ENCODE assay signal across 1 cellular context in the genomic region with DNA sequence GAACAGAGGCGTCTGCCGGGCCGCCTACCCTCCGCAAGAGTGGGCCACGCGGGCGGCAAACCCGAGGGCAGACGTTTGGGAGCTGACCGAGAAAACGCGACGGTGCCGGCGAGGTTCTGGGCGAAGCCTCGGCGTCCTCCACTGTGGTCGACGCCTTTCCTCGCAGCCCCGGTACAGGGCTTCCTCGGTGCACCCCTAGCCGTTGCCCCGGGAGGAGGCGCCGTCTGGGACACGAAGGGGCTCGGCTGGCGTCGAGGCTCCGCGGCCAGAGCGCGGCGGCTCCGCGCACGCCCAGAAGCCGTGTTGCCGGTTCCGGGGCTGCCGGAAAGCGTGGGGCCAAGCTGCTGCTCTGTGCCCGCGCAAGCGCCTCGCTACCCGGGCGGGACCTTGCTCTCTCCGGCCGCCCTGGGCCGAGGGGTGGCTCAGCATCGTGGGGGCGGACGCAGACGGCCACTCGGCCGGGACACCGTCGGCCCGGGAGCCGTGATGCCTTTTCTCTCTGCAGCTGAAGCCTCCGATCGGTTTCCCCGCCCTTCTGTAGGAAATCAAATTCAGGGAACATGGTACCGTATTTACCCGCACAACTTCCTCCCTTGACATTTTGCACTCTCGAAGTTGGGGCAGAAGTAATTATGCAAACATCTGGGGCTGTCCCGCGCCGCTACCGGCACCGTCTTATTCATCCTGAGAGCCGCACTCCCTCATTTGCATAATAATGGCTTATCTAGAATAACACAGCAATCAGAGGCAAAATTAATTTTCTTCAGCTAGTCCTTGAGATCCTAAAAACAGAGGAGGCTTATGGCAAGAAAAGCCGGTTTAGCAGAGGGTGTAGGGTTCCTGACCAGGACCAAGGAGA.
TF ChIP-seq lines count a peak whose summit lies in the region.

No MANE protein-coding gene starts in this region.

TF ChIP-seq in H1, 55 proteins besides CTCF, POLR2A, EP300 and RAD21:
- TF ChIP-seq TAF1 (IDR thresholded peaks at IDR 0.05; ENCODE audit: low read depth, low read length) (no peak), RFX5 (IDR thresholded peaks at IDR 0.05; ENCODE audit: borderline replicate concordance, low read depth, low read length) (no peak), SIN3A (conservative IDR thresholded peaks at IDR 0.05 in 1 of 2, IDR thresholded peaks at IDR 0.05 in 1 of 2; ENCODE audit: low read depth in 1 of 2, low read length in 2 of 2) (no peak), BCL11A (IDR thresholded peaks at IDR 0.05; ENCODE audit: low read depth in 2 of 2, low read length in 2 of 2) (no peak), SAP30 (IDR thresholded peaks at IDR 0.05; ENCODE audit: insufficient read depth, insufficient replicate concordance, low read length) (no peak), RXRA (IDR thresholded peaks at IDR 0.05; ENCODE audit: insufficient read depth, low read depth, low read length) (no peak), JUN (IDR thresholded peaks at IDR 0.05; ENCODE audit: low read depth, low read length) (no peak), ZNF274 (IDR thresholded peaks at IDR 0.05; ENCODE audit: borderline replicate concordance, extremely low read depth, low read length) (no peak), ASH2L (IDR thresholded peaks at IDR 0.05; ENCODE audit: low read length) (no peak), CHD1 (IDR thresholded peaks at IDR 0.05; ENCODE audit: low read depth, low read length) (no peak), POLR2AphosphoS5 (IDR thresholded peaks at IDR 0.05; ENCODE audit: low read depth, low read length) (no peak), NRF1 (IDR thresholded peaks at IDR 0.05; ENCODE audit: low read depth, low read length) (no peak), SRF (IDR thresholded peaks at IDR 0.05; ENCODE audit: low read depth, low read length) (no peak), SP2 (IDR thresholded peaks at IDR 0.05; ENCODE audit: low read length) (no peak), KDM5A (IDR thresholded peaks at IDR 0.05; ENCODE audit: low read length) (no peak), RNF2 (IDR thresholded peaks at IDR 0.05; ENCODE audit: borderline replicate concordance, low read depth, low read length, missing control alignments, poor library complexity, severe bottlenecking) (peak; percentile 85), SUZ12 (IDR thresholded peaks at IDR 0.05; ENCODE audit: low read length) (peak; percentile 80), CBX8 (IDR thresholded peaks at IDR 0.05; ENCODE audit: borderline replicate concordance, low read depth, low read length) (no peak), HDAC2 (IDR thresholded peaks at IDR 0.05; ENCODE audit: borderline replicate concordance in 1 of 2, low read depth in 2 of 2, low read length in 2 of 2) (no peak), YY1 (IDR thresholded peaks at IDR 0.05; ENCODE audit: low read depth, low read length) (no peak), FOSL1 (IDR thresholded peaks at IDR 0.05; ENCODE audit: insufficient read depth, low read depth, low read length) (no peak), CEBPB (IDR thresholded peaks at IDR 0.05; ENCODE audit: low read depth, low read length) (no peak), TEAD4 (IDR thresholded peaks at IDR 0.05; ENCODE audit: low read depth, low read length) (no peak), MAFK (IDR thresholded peaks at IDR 0.05; ENCODE audit: low read depth, low read length) (peak; percentile 78), TBP (IDR thresholded peaks at IDR 0.05; ENCODE audit: low read depth, low read length) (peak; percentile 30; the same call in 1 of the 2 replicates), GABPA (IDR thresholded peaks at IDR 0.05; ENCODE audit: borderline replicate concordance, insufficient read depth, low read length) (0 out of 2 replicates have a peak, but pooled peaks have one; percentile 11), GTF2F1 (IDR thresholded peaks at IDR 0.05; ENCODE audit: borderline replicate concordance, low read depth, low read length) (no peak), KDM4A (IDR thresholded peaks at IDR 0.05; ENCODE audit: low read depth, low read length, severe bottlenecking) (no peak), SP4 (IDR thresholded peaks at IDR 0.05; ENCODE audit: low read length) (no peak), TCF12 (IDR thresholded peaks at IDR 0.05; ENCODE audit: low read depth, low read length) (0 out of 2 replicates have a peak, but pooled peaks have one; percentile 23), EZH2 (IDR thresholded peaks at IDR 0.05; ENCODE audit: low read depth, low read length, severe bottlenecking) (peak; percentile 91), EGR1 (IDR thresholded peaks at IDR 0.05; ENCODE audit: borderline replicate concordance, low read depth, low read length) (peak; percentile 53), USF2 (IDR thresholded peaks at IDR 0.05; ENCODE audit: low read length) (no peak), SP1 (IDR thresholded peaks at IDR 0.05; ENCODE audit: low read depth, low read length) (no peak), BACH1 (IDR thresholded peaks at IDR 0.05; ENCODE audit: low read length) (0 out of 2 replicates have a peak, but pooled peaks have one; percentile 5), KDM1A (IDR thresholded peaks at IDR 0.05; ENCODE audit: borderline replicate concordance, low read length) (no peak), SIX5 (IDR thresholded peaks at IDR 0.05; ENCODE audit: low read depth, low read length) (no peak), RBBP5 (IDR thresholded peaks at IDR 0.05; ENCODE audit: borderline replicate concordance, low read depth, low read length) (no peak), CREB1 (IDR thresholded peaks at IDR 0.05) (no peak), SIRT6 (IDR thresholded peaks at IDR 0.05; ENCODE audit: low read length) (no peak), JUND (IDR thresholded peaks at IDR 0.05; ENCODE audit: low read length) (no peak), HDAC6 (IDR thresholded peaks at IDR 0.05; ENCODE audit: low read depth, low read length) (no peak), POU5F1 (IDR thresholded peaks at IDR 0.05; ENCODE audit: low read depth, low read length) (peak; percentile 64), CBX5 (IDR thresholded peaks at IDR 0.05; ENCODE audit: low read depth, low read length) (no peak), E2F6 (IDR thresholded peaks at IDR 0.05) (peak; percentile 70)
- TF ChIP-seq, protein P1, sequence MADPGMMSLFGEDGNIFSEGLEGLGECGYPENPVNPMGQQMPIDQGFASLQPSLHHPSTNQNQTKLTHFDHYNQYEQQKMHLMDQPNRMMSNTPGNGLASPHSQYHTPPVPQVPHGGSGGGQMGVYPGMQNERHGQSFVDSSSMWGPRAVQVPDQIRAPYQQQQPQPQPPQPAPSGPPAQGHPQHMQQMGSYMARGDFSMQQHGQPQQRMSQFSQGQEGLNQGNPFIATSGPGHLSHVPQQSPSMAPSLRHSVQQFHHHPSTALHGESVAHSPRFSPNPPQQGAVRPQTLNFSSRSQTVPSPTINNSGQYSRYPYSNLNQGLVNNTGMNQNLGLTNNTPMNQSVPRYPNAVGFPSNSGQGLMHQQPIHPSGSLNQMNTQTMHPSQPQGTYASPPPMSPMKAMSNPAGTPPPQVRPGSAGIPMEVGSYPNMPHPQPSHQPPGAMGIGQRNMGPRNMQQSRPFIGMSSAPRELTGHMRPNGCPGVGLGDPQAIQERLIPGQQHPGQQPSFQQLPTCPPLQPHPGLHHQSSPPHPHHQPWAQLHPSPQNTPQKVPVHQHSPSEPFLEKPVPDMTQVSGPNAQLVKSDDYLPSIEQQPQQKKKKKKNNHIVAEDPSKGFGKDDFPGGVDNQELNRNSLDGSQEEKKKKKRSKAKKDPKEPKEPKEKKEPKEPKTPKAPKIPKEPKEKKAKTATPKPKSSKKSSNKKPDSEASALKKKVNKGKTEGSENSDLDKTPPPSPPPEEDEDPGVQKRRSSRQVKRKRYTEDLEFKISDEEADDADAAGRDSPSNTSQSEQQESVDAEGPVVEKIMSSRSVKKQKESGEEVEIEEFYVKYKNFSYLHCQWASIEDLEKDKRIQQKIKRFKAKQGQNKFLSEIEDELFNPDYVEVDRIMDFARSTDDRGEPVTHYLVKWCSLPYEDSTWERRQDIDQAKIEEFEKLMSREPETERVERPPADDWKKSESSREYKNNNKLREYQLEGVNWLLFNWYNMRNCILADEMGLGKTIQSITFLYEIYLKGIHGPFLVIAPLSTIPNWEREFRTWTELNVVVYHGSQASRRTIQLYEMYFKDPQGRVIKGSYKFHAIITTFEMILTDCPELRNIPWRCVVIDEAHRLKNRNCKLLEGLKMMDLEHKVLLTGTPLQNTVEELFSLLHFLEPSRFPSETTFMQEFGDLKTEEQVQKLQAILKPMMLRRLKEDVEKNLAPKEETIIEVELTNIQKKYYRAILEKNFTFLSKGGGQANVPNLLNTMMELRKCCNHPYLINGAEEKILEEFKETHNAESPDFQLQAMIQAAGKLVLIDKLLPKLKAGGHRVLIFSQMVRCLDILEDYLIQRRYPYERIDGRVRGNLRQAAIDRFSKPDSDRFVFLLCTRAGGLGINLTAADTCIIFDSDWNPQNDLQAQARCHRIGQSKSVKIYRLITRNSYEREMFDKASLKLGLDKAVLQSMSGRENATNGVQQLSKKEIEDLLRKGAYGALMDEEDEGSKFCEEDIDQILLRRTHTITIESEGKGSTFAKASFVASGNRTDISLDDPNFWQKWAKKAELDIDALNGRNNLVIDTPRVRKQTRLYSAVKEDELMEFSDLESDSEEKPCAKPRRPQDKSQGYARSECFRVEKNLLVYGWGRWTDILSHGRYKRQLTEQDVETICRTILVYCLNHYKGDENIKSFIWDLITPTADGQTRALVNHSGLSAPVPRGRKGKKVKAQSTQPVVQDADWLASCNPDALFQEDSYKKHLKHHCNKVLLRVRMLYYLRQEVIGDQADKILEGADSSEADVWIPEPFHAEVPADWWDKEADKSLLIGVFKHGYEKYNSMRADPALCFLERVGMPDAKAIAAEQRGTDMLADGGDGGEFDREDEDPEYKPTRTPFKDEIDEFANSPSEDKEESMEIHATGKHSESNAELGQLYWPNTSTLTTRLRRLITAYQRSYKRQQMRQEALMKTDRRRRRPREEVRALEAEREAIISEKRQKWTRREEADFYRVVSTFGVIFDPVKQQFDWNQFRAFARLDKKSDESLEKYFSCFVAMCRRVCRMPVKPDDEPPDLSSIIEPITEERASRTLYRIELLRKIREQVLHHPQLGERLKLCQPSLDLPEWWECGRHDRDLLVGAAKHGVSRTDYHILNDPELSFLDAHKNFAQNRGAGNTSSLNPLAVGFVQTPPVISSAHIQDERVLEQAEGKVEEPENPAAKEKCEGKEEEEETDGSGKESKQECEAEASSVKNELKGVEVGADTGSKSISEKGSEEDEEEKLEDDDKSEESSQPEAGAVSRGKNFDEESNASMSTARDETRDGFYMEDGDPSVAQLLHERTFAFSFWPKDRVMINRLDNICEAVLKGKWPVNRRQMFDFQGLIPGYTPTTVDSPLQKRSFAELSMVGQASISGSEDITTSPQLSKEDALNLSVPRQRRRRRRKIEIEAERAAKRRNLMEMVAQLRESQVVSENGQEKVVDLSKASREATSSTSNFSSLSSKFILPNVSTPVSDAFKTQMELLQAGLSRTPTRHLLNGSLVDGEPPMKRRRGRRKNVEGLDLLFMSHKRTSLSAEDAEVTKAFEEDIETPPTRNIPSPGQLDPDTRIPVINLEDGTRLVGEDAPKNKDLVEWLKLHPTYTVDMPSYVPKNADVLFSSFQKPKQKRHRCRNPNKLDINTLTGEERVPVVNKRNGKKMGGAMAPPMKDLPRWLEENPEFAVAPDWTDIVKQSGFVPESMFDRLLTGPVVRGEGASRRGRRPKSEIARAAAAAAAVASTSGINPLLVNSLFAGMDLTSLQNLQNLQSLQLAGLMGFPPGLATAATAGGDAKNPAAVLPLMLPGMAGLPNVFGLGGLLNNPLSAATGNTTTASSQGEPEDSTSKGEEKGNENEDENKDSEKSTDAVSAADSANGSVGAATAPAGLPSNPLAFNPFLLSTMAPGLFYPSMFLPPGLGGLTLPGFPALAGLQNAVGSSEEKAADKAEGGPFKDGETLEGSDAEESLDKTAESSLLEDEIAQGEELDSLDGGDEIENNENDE (IDR thresholded peaks at IDR 0.05; ENCODE audit: insufficient replicate concordance, low read length), result peak; percentile 99
- TF ChIP-seq, protein P2, sequence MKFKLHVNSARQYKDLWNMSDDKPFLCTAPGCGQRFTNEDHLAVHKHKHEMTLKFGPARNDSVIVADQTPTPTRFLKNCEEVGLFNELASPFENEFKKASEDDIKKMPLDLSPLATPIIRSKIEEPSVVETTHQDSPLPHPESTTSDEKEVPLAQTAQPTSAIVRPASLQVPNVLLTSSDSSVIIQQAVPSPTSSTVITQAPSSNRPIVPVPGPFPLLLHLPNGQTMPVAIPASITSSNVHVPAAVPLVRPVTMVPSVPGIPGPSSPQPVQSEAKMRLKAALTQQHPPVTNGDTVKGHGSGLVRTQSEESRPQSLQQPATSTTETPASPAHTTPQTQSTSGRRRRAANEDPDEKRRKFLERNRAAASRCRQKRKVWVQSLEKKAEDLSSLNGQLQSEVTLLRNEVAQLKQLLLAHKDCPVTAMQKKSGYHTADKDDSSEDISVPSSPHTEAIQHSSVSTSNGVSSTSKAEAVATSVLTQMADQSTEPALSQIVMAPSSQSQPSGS (IDR thresholded peaks at IDR 0.05; ENCODE audit: low read length), result no peak
- TF ChIP-seq, protein P3, sequence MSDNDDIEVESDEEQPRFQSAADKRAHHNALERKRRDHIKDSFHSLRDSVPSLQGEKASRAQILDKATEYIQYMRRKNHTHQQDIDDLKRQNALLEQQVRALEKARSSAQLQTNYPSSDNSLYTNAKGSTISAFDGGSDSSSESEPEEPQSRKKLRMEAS (IDR thresholded peaks at IDR 0.05), result peak; percentile 59
